8 cellular contexts compared by ENCODE assay signal in the genomic region with DNA sequence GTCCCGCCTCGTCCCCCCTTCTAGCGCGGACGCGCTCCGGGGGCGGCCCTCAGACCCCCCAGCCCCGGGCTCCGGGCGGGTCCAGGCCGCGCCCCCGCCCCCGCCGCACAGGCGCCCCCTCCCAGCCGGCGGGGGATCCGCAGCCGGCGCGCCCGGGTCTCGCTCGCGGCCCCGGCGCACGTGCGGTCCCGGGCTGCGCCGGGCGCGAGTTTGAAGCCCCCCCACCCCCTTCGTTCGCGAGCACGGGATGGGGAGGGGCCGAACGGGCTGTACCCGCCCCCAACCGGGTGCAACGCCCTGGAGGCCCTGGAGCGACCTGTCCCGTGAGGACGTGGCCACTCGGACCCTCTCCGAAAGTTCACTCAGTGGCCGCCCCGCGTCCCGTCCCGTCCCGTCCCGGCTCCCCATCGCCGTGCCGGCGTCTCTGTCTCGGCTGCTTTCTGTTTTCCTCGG. TPM values are rescaled to one million over a fixed set of nuclear protein-coding genes. Genes with fewer than 3 reads are reported as not detected.
DNase-seq lines count a peak whose midpoint lies in the region; ATAC-seq and TF ChIP-seq lines count a peak whose summit lies in the region.

No MANE protein-coding gene starts in this region.

- ATAC-seq in GM21619 (IDR thresholded peaks at IDR 0.05; ENCODE audit: unreplicated experiment), result no peak
- no peak for ATAC-seq in GM21717 (IDR thresholded peaks at IDR 0.05; ENCODE audit: unreplicated experiment)

- under 1% methylated on average over 63 of the region's 63 CpGs for WGBS in HUES64
- WGBS in adrenal gland, 4 donors, result 0 to 1% (median 1%) methylated on average over 14 to 62 of the region's 63 CpGs
- 0 to 2% (median 1%) methylated on average over 15 to 63 of the region's 63 CpGs for WGBS in spleen, 5 donors

- intact Hi-C loops in CD4-positive, alpha-beta memory T cell (cut with micrococcal nuclease), result no loop called here
- intact Hi-C loops in adrenal gland (cut with DNase I) (loop anchor here in 1 of 2 donors (5.0 to 10.0 kb wide), 2 partner anchors 121 to 403 kb away; a partner anchor contains a TSS), spleen (cut with DNase I; ENCODE audit: low total_unique reads) (loop anchor here (10.0 kb wide), 1 partner anchor 513 kb away; no protein-coding TSS in a partner anchor)

- TF ChIP-seq CTCF in adrenal gland (IDR thresholded peaks at IDR 0.05) (no peak), spleen (IDR thresholded peaks at IDR 0.05 in 8 of 11, conservative IDR thresholded peaks at IDR 0.05 in 3 of 11) (no peak)

- H3K27me3 ChIP-seq in CD4-positive, alpha-beta memory T cell (ENCODE audit: insufficient read depth, low read length), result peaks cover 13% of the 10 kb centered on the region
- H3K27me3 ChIP-seq in HUES64 (ENCODE audit: insufficient read depth, low read length) (peaks cover 17% of the 10 kb centered on the region), adrenal gland (no peaks in the 10 kb centered on the region), iPS-20b (ENCODE audit: insufficient read depth, low read length) (peaks cover 27% of the 10 kb centered on the region), spleen (replicated peaks in 1 of 7) (peaks cover 0 to 49% (median 22%) of the 10 kb centered on the region in 7 donors)

- H3K27me3 Mint-ChIP-seq in CD4-positive, alpha-beta memory T cell, result peaks cover 33 to 52% of the 10 kb centered on the region in 2 donors

- no peak for DNase-seq in CD4-positive, alpha-beta memory T cell
- DNase-seq in adrenal gland (peak in 4 of 7 donors; percentile 34 to 43 (median 37)), spleen (no peak), SIG-M5 (lab: John Stamatoyannopoulos, UW) (no peak)

- peak overlapping the region; percentile 85 to 92 (median 90) for H3K4me3 Mint-ChIP-seq in CD4-positive, alpha-beta memory T cell

- TF ChIP-seq POLR2A in adrenal gland (IDR thresholded peaks at IDR 0.05) (no peak), spleen (IDR thresholded peaks at IDR 0.05) (no peak)

- POLR2A ChIA-PET in CD4-positive, alpha-beta memory T cell (lab: Charles Lee; ENCODE audit: partially characterized antibody), result no interaction called here

- H3K4me3 ChIP-seq in CD4-positive, alpha-beta memory T cell (ENCODE audit: low read length in 2 of 2), result peak overlapping the region in 1 of 2 donors; percentile 32
- H3K4me3 ChIP-seq in HUES64 (ENCODE audit: low read length) (peak overlapping the region; percentile 66), adrenal gland (peak overlapping the region in 2 of 4 donors; percentile 45 to 75), iPS-20b (ENCODE audit: low read length) (peak overlapping the region; percentile 92), spleen (peak overlapping the region; percentile 23 to 79 (median 50))

- H3K4me1 ChIP-seq in CD4-positive, alpha-beta memory T cell (ENCODE audit: insufficient read depth, low read length), result peaks cover 21% of the 10 kb centered on the region
- peaks cover 43% of the 10 kb centered on the region for H3K4me1 ChIP-seq in HUES64 (ENCODE audit: insufficient read depth, low read length)
- H3K4me1 ChIP-seq in adrenal gland (replicated peaks in 1 of 2), result peaks cover 0 to 6% of the 10 kb centered on the region in 2 donors
- peaks cover 44% of the 10 kb centered on the region for H3K4me1 ChIP-seq in iPS-20b (ENCODE audit: insufficient read depth, low read length)
- peaks cover 0 to 38% (median 19%) of the 10 kb centered on the region in 6 donors for H3K4me1 ChIP-seq in spleen

- H3K9me3 Mint-ChIP-seq in CD4-positive, alpha-beta memory T cell, result peaks cover 0 to 3% (median 0%) of the 10 kb centered on the region in 8 donors

- peak overlapping the region in 3 of 7 donors; percentile 34 to 84 (median 64) for H3K27ac Mint-ChIP-seq in CD4-positive, alpha-beta memory T cell

- no peak overlapping the region for H3K27ac ChIP-seq in CD4-positive, alpha-beta memory T cell (ENCODE audit: low read depth, low read length)
- H3K27ac ChIP-seq in HUES64 (ENCODE audit: low read depth, low read length), result peak overlapping the region; percentile 17; the same call in 1 of the 2 replicates
- H3K27ac ChIP-seq in adrenal gland, result peak overlapping the region in 1 of 5 donors; percentile 76
- no peak overlapping the region for H3K27ac ChIP-seq in iPS-20b (ENCODE audit: low read length)
- H3K27ac ChIP-seq in spleen, result no peak overlapping the region

- H3K4me1 Mint-ChIP-seq in CD4-positive, alpha-beta memory T cell, result peaks cover 15 to 31% (median 19%) of the 10 kb centered on the region in 4 donors

- CTCF ChIA-PET in CD4-positive, alpha-beta memory T cell (lab: Charles Lee; ENCODE audit: partially characterized antibody), result no interaction called here

- H3K36me3 ChIP-seq in CD4-positive, alpha-beta memory T cell (ENCODE audit: insufficient read depth, low read length), result no peaks in the 10 kb centered on the region
- no peaks in the 10 kb centered on the region for H3K36me3 ChIP-seq in HUES64 (ENCODE audit: insufficient read depth, low read length)
- no peaks in the 10 kb centered on the region for H3K36me3 ChIP-seq in adrenal gland (replicated peaks in 1 of 2)
- H3K36me3 ChIP-seq in iPS-20b (ENCODE audit: insufficient read depth, low read depth, low read length), result no peaks in the 10 kb centered on the region
- H3K36me3 ChIP-seq in spleen, result no peaks in the 10 kb centered on the region

- H3K9me3 ChIP-seq in CD4-positive, alpha-beta memory T cell (ENCODE audit: control insufficient read depth in 1 of 2, low read length in 2 of 2), result no peaks in the 10 kb centered on the region
- H3K9me3 ChIP-seq in HUES64 (ENCODE audit: insufficient read depth, low read depth, low read length) (no peaks in the 10 kb centered on the region), adrenal gland (replicated peaks in 1 of 3) (no peaks in the 10 kb centered on the region), iPS-20b (ENCODE audit: insufficient read depth, low read depth, low read length) (no peaks in the 10 kb centered on the region), spleen (no peaks in the 10 kb centered on the region)

- H3K36me3 Mint-ChIP-seq in CD4-positive, alpha-beta memory T cell, result peaks cover 2 to 3% of the 10 kb centered on the region in 2 donors

- H3K9ac ChIP-seq in HUES64 (ENCODE audit: low read depth, low read length) (peak overlapping the region; percentile 43), iPS-20b (ENCODE audit: low read depth, low read length) (peak overlapping the region; percentile 75; the same call in 1 of the 2 replicates)

RNA-seq across cellular contexts. Expression of a gene that starts 0.8 kb away (rescaled TPM):
- not detected for total RNA-seq in CD4-positive, alpha-beta memory T cell
- not detected for polyA plus RNA-seq in CD4-positive, alpha-beta memory T cell
- polyA plus RNA-seq in HUES64 (2013, experiment 1 of 2), result 71.1 TPM
- 87.6 TPM for polyA plus RNA-seq in HUES64 (2013, experiment 2 of 2)
- total RNA-seq in adrenal gland, result 10 to 100 TPM; 15.0 to 92.0 (median 43.0) TPM
- polyA plus RNA-seq in adrenal gland, result 10 to 100 TPM; 10.5 to 21.0 (median 19.9) TPM
- total RNA-seq in spleen, result 10 to 100 TPM in 6 of 7 donors, 1 to 10 TPM in 1; 8.3 to 25.0 (median 14.8) TPM
- 1 to 10 TPM; 2.7 to 3.9 (median 3.5) TPM for polyA plus RNA-seq in spleen

Comparison
In these comparisons a context has a peak if more than half of its experiments do, and no peak if none do; other contexts are left out.
1. DNase-seq: peak in adrenal gland (4 of 7); none in CD4-positive, alpha-beta memory T cell (0 of 5), spleen (single experiment) and SIG-M5 (single experiment).
2. RNA of a gene that starts 0.8 kb away (total RNA-seq): 15.0 to 92.0 TPM in adrenal gland and 8.3 to 25.0 TPM in spleen; not detected in CD4-positive, alpha-beta memory T cell; every median in the first group is over 4 times any median in the second.